In genomic region chr17:44979426-44980273, GRCh38 we compare ENCODE assay signal across 14 cellular contexts. TPM values are rescaled to one million over a fixed set of nuclear protein-coding genes. Genes with fewer than 3 reads are reported as not detected.
DNase-seq lines count a peak whose midpoint lies in the region; ATAC-seq and TF ChIP-seq lines count a peak whose summit lies in the region.
"Had no signal": no experiment of that assay in that cellular context is flagged by ENCODE, and none has a peak within 500 bp of the region (broad histone marks: within the 10 kb centered on the region; RNA-seq: fewer than 3 reads in every experiment).

No MANE protein-coding gene starts in this region.

- H3K4me2 ChIP-seq in PC-9 = peak overlapping the region; percentile 87; the same call in 1 of the 2 replicates

- peaks cover 13% of the 10 kb centered on the region for H3F3A ChIP-seq in PC-9 (ENCODE audit: insufficient read depth, low read depth)

- H2AFZ ChIP-seq in PC-9 = no peak overlapping the region

- no peaks in the 10 kb centered on the region for H3K9me2 ChIP-seq in PC-9 (ENCODE audit: insufficient read depth)

- no peaks in the 10 kb centered on the region for H3K9me3 ChIP-seq in PC-9 (ENCODE audit: insufficient read depth, low read depth)
- no peaks in the 10 kb centered on the region for H3K9me3 ChIP-seq in cardiac muscle cell (ENCODE audit: low read depth)
- H3K9me3 ChIP-seq: thoracic aorta had no signal

- TF ChIP-seq CTCF in PC-9 (conservative IDR thresholded peaks at IDR 0.05) (no peak), cardiac muscle cell (IDR thresholded peaks at IDR 0.05; ENCODE audit: low read depth, low read length) (no peak), progenitor cell of endocrine pancreas (IDR thresholded peaks at IDR 0.05; ENCODE audit: unreplicated experiment) (no peak)

- no peaks in the 10 kb centered on the region for H3K79me2 ChIP-seq in PC-9 (ENCODE audit: low read depth)

- peak overlapping the region; percentile 37 for H3K4me3 Mint-ChIP-seq in progenitor cell of endocrine pancreas (ENCODE audit: low read depth)
- H3K4me3 Mint-ChIP-seq: activated naive CD8-positive, alpha-beta T cell treated with anti-CD3 and anti-CD28 coated beads, Interleukin-2, amount 10 ng/mL, durations not matched to agents 7 days and 5 days; CD8-positive, alpha-beta memory T cell had no signal

- peak overlapping the region; percentile 15 for H3K27ac Mint-ChIP-seq in progenitor cell of endocrine pancreas
- H3K27ac Mint-ChIP-seq: activated naive CD8-positive, alpha-beta T cell treated with anti-CD3 and anti-CD28 coated beads, Interleukin-2, amount 10 ng/mL, durations not matched to agents 7 days and 5 days; CD8-positive, alpha-beta memory T cell had no signal

- H3K4me1 ChIP-seq in PC-9 (replicated peaks; ENCODE audit: insufficient read depth) (peaks cover 19% of the 10 kb centered on the region), cardiac muscle cell (ENCODE audit: low read depth) (peaks cover 63% of the 10 kb centered on the region)

- H3K36me3 ChIP-seq in PC-9 (ENCODE audit: low read depth) = no peaks in the 10 kb centered on the region
- no peaks in the 10 kb centered on the region for H3K36me3 ChIP-seq in cardiac muscle cell
- H3K36me3 ChIP-seq: thoracic aorta had no signal

- TF ChIP-seq POLR2A in GM18505 (IDR thresholded peaks at IDR 0.05; ENCODE audit: borderline replicate concordance, extremely low read depth, insufficient read depth, insufficient read length) = no peak

- H3K4me1 Mint-ChIP-seq in progenitor cell of endocrine pancreas (ENCODE audit: low read depth) = peaks cover 35% of the 10 kb centered on the region
- H3K4me1 Mint-ChIP-seq: activated naive CD8-positive, alpha-beta T cell treated with anti-CD3 and anti-CD28 coated beads, Interleukin-2, amount 10 ng/mL, durations not matched to agents 7 days and 5 days; CD8-positive, alpha-beta memory T cell had no signal

- BruUV-seq in PC-9 (replicated peaks; lab: Mats Ljungman, UMichigan) = no TSS peak

- peaks cover 19% of the 10 kb centered on the region for H3K27me3 Mint-ChIP-seq in progenitor cell of endocrine pancreas

- POLR2A ChIA-PET in PC-9 (lab: Charles Lee; ENCODE audit: unreplicated experiment) = no interaction called here

- H3K4me3 ChIP-seq in PC-9 = no peak overlapping the region
- no peak overlapping the region for H3K4me3 ChIP-seq in cardiac muscle cell
- H3K4me3 ChIP-seq: dorsolateral prefrontal cortex, thoracic aorta had no signal

- intact Hi-C loops in PC-9 (cut with micrococcal nuclease; ENCODE audit: unreplicated experiment) = loop anchor here (2.0 kb wide), 1 partner anchor 33 kb away; the partner anchor contains the start of gene KIF18B

- H3K9me3 Mint-ChIP-seq in progenitor cell of endocrine pancreas (ENCODE audit: low read depth) = no peaks in the 10 kb centered on the region
- H3K9me3 Mint-ChIP-seq: activated naive CD8-positive, alpha-beta T cell treated with anti-CD3 and anti-CD28 coated beads, Interleukin-2, amount 10 ng/mL, durations not matched to agents 7 days and 5 days had no signal

- DNase-seq in HCEC 1CT (peak; percentile 64), PC-9 (no peak), cardiac muscle cell (ENCODE audit: low read depth in 1 of 2, low spot score in 1 of 2) (peak in 1 of 2 donors; percentile 61), progenitor cell of endocrine pancreas (ENCODE audit: low spot score, unreplicated experiment) (no peak), DMS79 treated with DMSO at 0.1 percent for 48 hours (lab: John Stamatoyannopoulos, UW) (no peak)
- no peak for DNase-seq in activated CD4-positive, CD25-positive, alpha-beta regulatory T cell treated with anti-CD3 and anti-CD28 coated beads, Interleukin-2, amount 50 U/mL, for 72 hours
- DNase-seq: activated naive CD8-positive, alpha-beta T cell treated with anti-CD3 and anti-CD28 coated beads, Interleukin-2, amount 10 ng/mL, durations not matched to agents 7 days and 5 days; CD8-positive, alpha-beta memory T cell; KG1; mesendoderm had no signal

- no peaks in the 10 kb centered on the region for H3K27me3 ChIP-seq in PC-9 (ENCODE audit: insufficient read depth, low read depth)
- no peaks in the 10 kb centered on the region for H3K27me3 ChIP-seq in cardiac muscle cell

- no peaks in the 10 kb centered on the region for H4K20me1 ChIP-seq in PC-9 (ENCODE audit: insufficient read depth)

- CTCF ChIA-PET in PC-9 (lab: Charles Lee) = no interaction called here

- H3K36me3 Mint-ChIP-seq in progenitor cell of endocrine pancreas (ENCODE audit: insufficient read depth) = no peaks in the 10 kb centered on the region

- no peak for ATAC-seq in GM18505 (IDR thresholded peaks at IDR 0.05; ENCODE audit: unreplicated experiment)
- ATAC-seq: sciatic nerve had no signal

- H3K27ac ChIP-seq in PC-9 (no peak overlapping the region), cardiac muscle cell (peak overlapping the region; percentile 93)
- H3K27ac ChIP-seq: thoracic aorta had no signal

RNA-seq across cellular contexts. Expression of gene C1QL1, which starts 11.5 kb away (rescaled TPM):
- total RNA-seq in PC-9 (2021) (0.93 and 1.3 TPM in 2 replicates), cardiac muscle cell (24.6 and 25.2 TPM in 2 replicates), progenitor cell of endocrine pancreas (36.2 and 37.0 TPM in 2 replicates)
- polyA plus RNA-seq in cardiac muscle cell = 38.6 and 44.0 TPM in 2 replicates
- total RNA-seq: activated naive CD8-positive, alpha-beta T cell treated with anti-CD3 and anti-CD28 coated beads, Interleukin-2, amount 10 ng/mL, durations not matched to agents 7 days and 5 days; CD8-positive, alpha-beta memory T cell had no signal
- polyA plus RNA-seq: CD8-positive, alpha-beta memory T cell had no signal

RNA-seq across cellular contexts. Expression of gene KIF18B, which starts 32.1 kb away (rescaled TPM):
- total RNA-seq in PC-9 (2021) = 48.2 and 58.5 TPM in 2 replicates
- 4.2 and 21.1 TPM in 2 replicates for total RNA-seq in cardiac muscle cell
- 4.1 and 22.2 TPM in 2 replicates for polyA plus RNA-seq in cardiac muscle cell
- 27.7 and 32.2 TPM in 2 replicates for total RNA-seq in progenitor cell of endocrine pancreas

Comparison
In these comparisons a context has a peak if more than half of its experiments do, and no peak if none do; other contexts are left out.
1. RNA of gene C1QL1, which starts 11.5 kb away (total RNA-seq): 36.2 to 37.0 TPM in progenitor cell of endocrine pancreas and 24.6 to 25.2 TPM in cardiac muscle cell; 0.93 to 1.3 TPM in PC-9; every median in the first group is over 10 times any median in the second.